Comparison of ENCODE assay signal across 11 cellular contexts in the genomic region with DNA sequence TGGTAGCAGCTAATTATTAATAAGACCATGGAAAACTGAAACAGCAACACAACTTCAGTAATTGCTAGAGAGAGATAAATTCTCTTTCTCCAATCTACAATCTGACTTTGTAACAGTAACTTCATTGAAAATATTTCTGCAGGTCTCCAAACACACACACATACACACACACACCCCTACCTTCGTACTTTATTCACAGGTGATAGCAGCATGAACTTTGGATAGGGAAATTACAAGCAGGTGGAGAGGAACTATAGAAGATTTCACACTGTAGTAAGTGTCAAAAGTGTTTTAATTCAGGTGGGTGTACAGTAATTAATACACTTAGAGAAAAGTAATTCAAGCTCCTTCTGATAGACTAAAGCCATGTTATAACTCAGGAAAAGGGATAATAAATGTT.
"Had no signal": no experiment of that assay in that cellular context is flagged by ENCODE, and none has a peak within 500 bp of the region (broad histone marks: within the 10 kb centered on the region; RNA-seq: fewer than 3 reads in every experiment).

No MANE protein-coding gene starts in this region.

- H3K4me1 ChIP-seq: HAP-1 had no signal

- ATAC-seq: GM23338, HCT116 had no signal

- H3K36me3 ChIP-seq: HAP-1 had no signal

- H3K4me3 ChIP-seq: GM23248, GM23338, HAP-1 had no signal

- DNase-seq: GM23248, GOT3, H7, H9, HCEC 1CT, HFFc6 had no signal

- H3K27ac ChIP-seq: GM23248 had no signal

- FAIRE-seq: H1, H54 had no signal

- H3K9me3 ChIP-seq: HAP-1 had no signal
